22 cellular contexts compared by ENCODE assay signal in genomic region chr14:95062220-95062619, GRCh38.
A peak's percentile ranks its signal among the peaks of the same experiment; 100 is the strongest.
DNase-seq lines count a peak whose midpoint lies in the region; ATAC-seq and TF ChIP-seq lines count a peak whose summit lies in the region.
"Had no signal": no experiment of that assay in that cellular context is flagged by ENCODE, and none has a peak within 500 bp of the region (broad histone marks: within the 10 kb centered on the region; RNA-seq: fewer than 3 reads in every experiment).

No MANE protein-coding gene starts in this region.

- H3K4me3 ChIP-seq in upper lobe of right lung (no peak overlapping the region), MG63 (no peak overlapping the region)
- H3K4me3 ChIP-seq: BLaER1, GM12878 had no signal

- H3K4me3 Mint-ChIP-seq in glutamatergic neuron (ENCODE audit: unreplicated experiment), result no peak overlapping the region
- H3K4me3 Mint-ChIP-seq: CD14-positive monocyte; CD4-positive, alpha-beta memory T cell; CD4-positive, CD25-positive, alpha-beta regulatory T cell; CD8-positive, alpha-beta memory T cell had no signal

- ATAC-seq in Right ventricle myocardium inferior, result no peak
- ATAC-seq in upper lobe of right lung, result no peak
- ATAC-seq: GM12878 had no signal

- H3K36me3 ChIP-seq in upper lobe of right lung (no peaks in the 10 kb centered on the region), MG63 (no peaks in the 10 kb centered on the region)
- H3K36me3 ChIP-seq: BE2C, BLaER1 had no signal

- no peaks in the 10 kb centered on the region for H3K36me3 Mint-ChIP-seq in glutamatergic neuron (ENCODE audit: unreplicated experiment)
- H3K36me3 Mint-ChIP-seq: CD14-positive monocyte; CD4-positive, alpha-beta memory T cell; CD4-positive, CD25-positive, alpha-beta regulatory T cell; CD8-positive, alpha-beta memory T cell had no signal

- peaks cover 3% of the 10 kb centered on the region for H3K9me3 Mint-ChIP-seq in glutamatergic neuron (ENCODE audit: unreplicated experiment)
- H3K9me3 Mint-ChIP-seq: CD14-positive monocyte; CD4-positive, alpha-beta memory T cell; CD8-positive, alpha-beta memory T cell had no signal

- H3K27ac Mint-ChIP-seq in glutamatergic neuron (ENCODE audit: unreplicated experiment), result no peak overlapping the region
- H3K27ac Mint-ChIP-seq: CD14-positive monocyte; CD4-positive, alpha-beta memory T cell; CD4-positive, CD25-positive, alpha-beta regulatory T cell; CD8-positive, alpha-beta memory T cell had no signal

- H3K27me3 Mint-ChIP-seq in glutamatergic neuron (ENCODE audit: unreplicated experiment), result peaks cover 2% of the 10 kb centered on the region

- intact Hi-C loops in cardiac septum (cut with DNase I), result no loop called here
- intact Hi-C loops in Right ventricle myocardium inferior (cut with DNase I), result no loop called here
- intact Hi-C loops in posterior vena cava (cut with DNase I), result no loop called here
- intact Hi-C loops in upper lobe of right lung (cut with DNase I), result no loop called here

- TF ChIP-seq CTCF in upper lobe of right lung (IDR thresholded peaks at IDR 0.05), result no peak
- TF ChIP-seq CTCF in glutamatergic neuron (IDR thresholded peaks at IDR 0.05; ENCODE audit: partially characterized antibody, unreplicated experiment), result no peak

- peaks cover 2% of the 10 kb centered on the region for H3K4me1 Mint-ChIP-seq in glutamatergic neuron (ENCODE audit: low read depth, unreplicated experiment)
- H3K4me1 Mint-ChIP-seq: CD14-positive monocyte had no signal

- H3K27ac ChIP-seq in upper lobe of right lung, result no peak overlapping the region
- H3K27ac ChIP-seq: BLaER1 had no signal

- H3K4me1 ChIP-seq in upper lobe of right lung, result no peaks in the 10 kb centered on the region
- H3K4me1 ChIP-seq: BE2C, BLaER1 had no signal

- DNase-seq in cardiac septum (ENCODE audit: low spot score) (peak; percentile 22), Right ventricle myocardium inferior (ENCODE audit: missing footprints) (no peak), posterior vena cava (ENCODE audit: low spot score) (peak; percentile 42), upper lobe of right lung (peak; percentile 16), glutamatergic neuron (no peak), MG63 (no peak)
- DNase-seq: 8988T; ACHN; BE2C; C1 segment of cervical spinal cord; CD4-positive, alpha-beta memory T cell; CD4-positive, CD25-positive, alpha-beta regulatory T cell; CD8-positive, alpha-beta memory T cell; COR-L47; DMS 273 treated with DMSO at 0.1 percent for 48 hours; DMS153; DMS79; EL; GDM1 had no signal

- H3K9me3 ChIP-seq in upper lobe of right lung (no peaks in the 10 kb centered on the region), MG63 (no peaks in the 10 kb centered on the region)
- H3K9me3 ChIP-seq: BE2C, BLaER1 had no signal

- no peaks in the 10 kb centered on the region for H3K27me3 ChIP-seq in upper lobe of right lung
- H3K27me3 ChIP-seq in MG63, result no peaks in the 10 kb centered on the region
- H3K27me3 ChIP-seq: BE2C, BLaER1 had no signal

Comparison
In these comparisons a context has a peak if more than half of its experiments do, and no peak if none do; other contexts are left out.
1. DNase-seq: peak in cardiac septum (single experiment), posterior vena cava (single experiment) and upper lobe of right lung (single experiment); none in Right ventricle myocardium inferior (single experiment), glutamatergic neuron (single experiment) and MG63 (single experiment).